ENCODE assay signal across 30 cellular contexts in the genomic region with DNA sequence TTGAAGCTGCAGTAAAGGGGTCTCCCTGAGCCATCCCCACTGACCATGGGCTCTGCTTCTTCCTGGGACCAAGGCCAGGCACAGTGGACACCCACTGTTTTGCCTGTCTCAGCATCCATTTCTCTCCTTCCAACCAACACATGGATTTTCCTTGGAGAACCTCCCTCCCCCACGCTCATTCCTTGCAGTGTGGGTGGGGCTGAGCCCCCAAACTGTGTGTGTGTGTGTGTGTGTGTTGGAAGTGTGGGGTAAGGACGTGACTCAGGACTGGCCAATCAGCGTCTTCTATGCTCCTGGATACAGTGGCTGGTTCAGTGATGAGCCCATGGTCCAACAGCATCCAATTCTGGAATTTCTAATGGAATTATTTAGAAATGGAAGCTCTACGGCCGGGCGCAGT. TPM values are rescaled to one million over a fixed set of nuclear protein-coding genes. Genes with fewer than 3 reads are reported as not detected.
A peak's percentile ranks its signal among the peaks of the same experiment; 100 is the strongest.
DNase-seq lines count a peak whose midpoint lies in the region; ATAC-seq, FAIRE-seq and TF ChIP-seq lines count a peak whose summit lies in the region.
"Had no signal": no experiment of that assay in that cellular context is flagged by ENCODE, and none has a peak within 500 bp of the region (broad histone marks: within the 10 kb centered on the region; RNA-seq: fewer than 3 reads in every experiment).

No MANE protein-coding gene starts in this region.

- H3K9me3 ChIP-seq in HEK293 (ENCODE audit: control insufficient read depth, insufficient read depth, low read depth, low read length), result no peaks in the 10 kb centered on the region; the same call in 1 of the 2 replicates
- no peaks in the 10 kb centered on the region for H3K9me3 ChIP-seq in neural progenitor cell (ENCODE audit: low read depth)
- H3K9me3 ChIP-seq in A673 (ENCODE audit: low read depth, low read length, poor library complexity, severe bottlenecking), result no peaks in the 10 kb centered on the region
- H3K9me3 ChIP-seq: BE2C had no signal

- H3K79me2 ChIP-seq in neural progenitor cell (ENCODE audit: low read depth), result no peaks in the 10 kb centered on the region

- FAIRE-seq in bronchial epithelial cell (lab: Jason Lieb, UNC), result peak; percentile 7
- FAIRE-seq: A204.1, GM12892, GM19239, H1 had no signal

- H3K4me3 Mint-ChIP-seq in neural progenitor cell (peak overlapping the region; percentile 64), progenitor cell of endocrine pancreas (ENCODE audit: low read depth) (no peak overlapping the region)
- no peak overlapping the region for H3K4me3 Mint-ChIP-seq in activated CD8-positive, alpha-beta memory T cell treated with anti-CD3 and anti-CD28 coated beads, Interleukin-2, amount 10 ng/mL, durations not matched to agents 7 days and 5 days
- H3K4me3 Mint-ChIP-seq: CD14-positive monocyte; CD4-positive, alpha-beta T cell; CD8-positive, alpha-beta memory T cell had no signal

- H3K4me2 ChIP-seq in neural progenitor cell, result no peak overlapping the region

- H3K4me3 ChIP-seq in HEK293 (ENCODE audit: low read depth, low read length), result no peak overlapping the region
- H3K4me3 ChIP-seq in bronchial epithelial cell (ENCODE audit: low read depth, low read length), result no peak overlapping the region
- H3K4me3 ChIP-seq in neural progenitor cell, result no peak overlapping the region
- H3K4me3 ChIP-seq in A673 (ENCODE audit: low read depth, low read length, poor library complexity, severe bottlenecking), result no peak overlapping the region
- H3K4me3 ChIP-seq: BLaER1 treated with 17β-estradiol and CSF1 and Interleukin-3, amounts not matched to agents 10 nM and 100 nM; GM23248 had no signal

- ATAC-seq in activated CD8-positive, alpha-beta memory T cell treated with anti-CD3 and anti-CD28 coated beads, Interleukin-2, amount 10 ng/mL, durations not matched to agents 7 days and 5 days, result no peak

- H2AFZ ChIP-seq in neural progenitor cell (replicated peaks), result no peak overlapping the region
- H2AFZ ChIP-seq: GM23248 had no signal

- POLR2A ChIA-PET in HEK293 (lab: Yijun Ruan, JAX), result interaction anchor here (1.4 kb wide), 1 partner anchor 15 kb away, joined by 4 read pairs; no protein-coding TSS in a partner anchor
- POLR2A ChIA-PET in A673 (lab: Charles Lee; ENCODE audit: low non-redundant PET), result no interaction called here

- intact Hi-C loops in A673 (cut with micrococcal nuclease; ENCODE audit: unreplicated experiment), result no loop called here

- H3K27ac Mint-ChIP-seq in neural progenitor cell, result no peak overlapping the region
- H3K27ac Mint-ChIP-seq in progenitor cell of endocrine pancreas, result peak overlapping the region; percentile 24
- H3K27ac Mint-ChIP-seq in activated CD8-positive, alpha-beta memory T cell treated with anti-CD3 and anti-CD28 coated beads, Interleukin-2, amount 10 ng/mL, durations not matched to agents 7 days and 5 days, result no peak overlapping the region
- H3K27ac Mint-ChIP-seq: CD14-positive monocyte; CD4-positive, alpha-beta T cell had no signal

- no TSS peak for BruUV-seq in A673 (replicated peaks; lab: Mats Ljungman, UMichigan)

- H3K4me1 ChIP-seq in HEK293 (ENCODE audit: control insufficient read depth, insufficient read depth, low read length) (peaks cover 2% of the 10 kb centered on the region; the same call in 1 of the 2 replicates), neural progenitor cell (peaks cover 25% of the 10 kb centered on the region), A673 (ENCODE audit: insufficient read depth, low read length, poor library complexity, severe bottlenecking) (no peaks in the 10 kb centered on the region)
- H3K4me1 ChIP-seq: BE2C had no signal

- H3K9me3 Mint-ChIP-seq in neural progenitor cell (peaks cover 2% of the 10 kb centered on the region), progenitor cell of endocrine pancreas (ENCODE audit: low read depth) (no peaks in the 10 kb centered on the region)
- H3K9me3 Mint-ChIP-seq in activated CD8-positive, alpha-beta memory T cell treated with anti-CD3 and anti-CD28 coated beads, Interleukin-2, amount 10 ng/mL, durations not matched to agents 7 days and 5 days (ENCODE audit: low read depth), result peaks cover 5% of the 10 kb centered on the region

- CTCF ChIA-PET in HEK293 (lab: Yijun Ruan, JAX) (interaction anchor here (1.1 to 2.4 kb wide), 5 partner anchors 19 to 494 kb away, joined by 3 to 11 read pairs (median 4); a partner anchor contains a TSS), A673 (lab: Charles Lee) (no interaction called here)
- CTCF ChIA-PET in activated CD8-positive, alpha-beta memory T cell treated with anti-CD3 and anti-CD28 coated beads, Interleukin-2, amount 10 ng/mL, durations not matched to agents 7 days and 5 days (lab: Charles Lee), result no interaction called here

- peaks cover 15% of the 10 kb centered on the region for H3F3A ChIP-seq in neural progenitor cell (ENCODE audit: low read depth)

- H3K27me3 Mint-ChIP-seq in neural progenitor cell (ENCODE audit: insufficient read depth, low read depth) (peaks cover 14% of the 10 kb centered on the region), progenitor cell of endocrine pancreas (no peaks in the 10 kb centered on the region)
- peaks cover 28% of the 10 kb centered on the region for H3K27me3 Mint-ChIP-seq in activated CD8-positive, alpha-beta memory T cell treated with anti-CD3 and anti-CD28 coated beads, Interleukin-2, amount 10 ng/mL, durations not matched to agents 7 days and 5 days

- H3K36me3 ChIP-seq in HEK293 (ENCODE audit: control insufficient read depth in 2 of 2, insufficient read depth in 1 of 2, low read length in 2 of 2) (no peaks in the 10 kb centered on the region), bronchial epithelial cell (ENCODE audit: control insufficient read depth, insufficient read depth, low read length) (no peaks in the 10 kb centered on the region), neural progenitor cell (no peaks in the 10 kb centered on the region), A673 (ENCODE audit: insufficient read depth, low read length, poor library complexity, severe bottlenecking) (no peaks in the 10 kb centered on the region)
- H3K36me3 ChIP-seq: BE2C; BLaER1 treated with 17β-estradiol and CSF1 and Interleukin-3, amounts not matched to agents 10 nM and 100 nM had no signal

- no peak overlapping the region for H3K9ac ChIP-seq in neural progenitor cell
- H3K9ac ChIP-seq: BLaER1 treated with 17β-estradiol and CSF1 and Interleukin-3, amounts not matched to agents 10 nM and 100 nM; GM23248 had no signal

- DNase-seq in bronchial epithelial cell (ENCODE audit: low read depth), result no peak
- no peak for DNase-seq in neural progenitor cell (ENCODE audit: low spot score)
- no peak for DNase-seq in progenitor cell of endocrine pancreas (ENCODE audit: low spot score, unreplicated experiment)
- DNase-seq in activated CD8-positive, alpha-beta memory T cell treated with anti-CD3 and anti-CD28 coated beads, Interleukin-2, amount 10 ng/mL, durations not matched to agents 7 days and 5 days, result no peak
- no peak for DNase-seq in GM10266 (ENCODE audit: extremely low spot score)
- no peak for DNase-seq in SW 1271 (lab: John Stamatoyannopoulos, UW)
- DNase-seq in A673 (ENCODE audit: low spot score), result no peak
- DNase-seq: ACHN; AML-193; BE2C; Calu3; CD4-positive, alpha-beta T cell; CD8-positive, alpha-beta memory T cell; COR-L47; DMS53; DMS79 treated with DMSO at 0.1 percent for 48 hours; GF-D8; GM23248; H7; HCEC 1CT had no signal

- no peak overlapping the region for H3K27ac ChIP-seq in HEK293 (ENCODE audit: extremely low read depth, low read depth, low read length)
- no peak overlapping the region for H3K27ac ChIP-seq in neural progenitor cell
- H3K27ac ChIP-seq in A673 (ENCODE audit: low read depth, low read length, poor library complexity, severe bottlenecking), result no peak overlapping the region
- H3K27ac ChIP-seq: 22Rv1, GM23248 had no signal

- H3K4me1 Mint-ChIP-seq in neural progenitor cell (peaks cover 27% of the 10 kb centered on the region), progenitor cell of endocrine pancreas (ENCODE audit: low read depth) (peaks cover 28% of the 10 kb centered on the region)
- H3K4me1 Mint-ChIP-seq in activated CD8-positive, alpha-beta memory T cell treated with anti-CD3 and anti-CD28 coated beads, Interleukin-2, amount 10 ng/mL, durations not matched to agents 7 days and 5 days, result peaks cover 35% of the 10 kb centered on the region

- H4K20me1 ChIP-seq in neural progenitor cell (ENCODE audit: low read depth), result no peaks in the 10 kb centered on the region
- H4K20me1 ChIP-seq: BLaER1 treated with 17β-estradiol and CSF1 and Interleukin-3, amounts not matched to agents 10 nM and 100 nM had no signal

- TF ChIP-seq CTCF in HEK293 (tag by site-specific recombination; IDR thresholded peaks at IDR 0.05) (no peak), bronchial epithelial cell (IDR thresholded peaks at IDR 0.05; ENCODE audit: insufficient read depth, low read length, severe bottlenecking) (no peak), neural progenitor cell (IDR thresholded peaks at IDR 0.05) (no peak), progenitor cell of endocrine pancreas (IDR thresholded peaks at IDR 0.05; ENCODE audit: unreplicated experiment) (no peak), GM10266 (IDR thresholded peaks at IDR 0.05; ENCODE audit: control insufficient read depth, insufficient read depth, low read depth, missing control alignments) (no peak), A673 (conservative IDR thresholded peaks at IDR 0.05; ENCODE audit: low read depth, low read length) (no peak)

- H3K36me3 Mint-ChIP-seq in neural progenitor cell (no peaks in the 10 kb centered on the region), progenitor cell of endocrine pancreas (ENCODE audit: insufficient read depth) (no peaks in the 10 kb centered on the region)
- H3K36me3 Mint-ChIP-seq in activated CD8-positive, alpha-beta memory T cell treated with anti-CD3 and anti-CD28 coated beads, Interleukin-2, amount 10 ng/mL, durations not matched to agents 7 days and 5 days, result peaks cover 3% of the 10 kb centered on the region
- H3K36me3 Mint-ChIP-seq: CD14-positive monocyte had no signal

- H3K27me3 ChIP-seq in bronchial epithelial cell (ENCODE audit: control insufficient read depth, insufficient read depth, low read length) (no peaks in the 10 kb centered on the region), neural progenitor cell (no peaks in the 10 kb centered on the region), A673 (replicated peaks; ENCODE audit: insufficient read depth, low read depth, low read length, poor library complexity) (no peaks in the 10 kb centered on the region)
- H3K27me3 ChIP-seq: BE2C; BLaER1 treated with 17β-estradiol and CSF1 and Interleukin-3, amounts not matched to agents 10 nM and 100 nM had no signal

RNA-seq across cellular contexts. Expression of a gene that starts 18.8 kb away (rescaled TPM):
- total RNA-seq in bronchial epithelial cell (10.8 and 17.4 TPM in 2 replicates), neural progenitor cell (ENCODE audit: low replicate concordance) (0.71 and 2.9 TPM in 2 replicates), progenitor cell of endocrine pancreas (12.3 and 12.5 TPM in 2 replicates), A673 (2021) (1.4 TPM in 2 replicates)
- under 1 TPM in 1 of 2 experiments, not detected in 1; 0.23 TPM for total RNA-seq in activated CD8-positive, alpha-beta memory T cell treated with anti-CD3 and anti-CD28 coated beads, Interleukin-2, amount 10 ng/mL, durations not matched to agents 7 days and 5 days

RNA-seq across cellular contexts. Expression of a gene that starts 57.9 kb away (rescaled TPM):
- under 0.01 TPM in 1 of 2 replicates, not detected in the other for total RNA-seq in bronchial epithelial cell
- total RNA-seq in neural progenitor cell (ENCODE audit: low replicate concordance), result 0.79 and 0.81 TPM in 2 replicates
- total RNA-seq in progenitor cell of endocrine pancreas, result 0.48 and 0.98 TPM in 2 replicates
- not detected for total RNA-seq in activated CD8-positive, alpha-beta memory T cell treated with anti-CD3 and anti-CD28 coated beads, Interleukin-2, amount 10 ng/mL, durations not matched to agents 7 days and 5 days
- total RNA-seq in A673 (2021), result 0.17 and 0.28 TPM in 2 replicates
- total RNA-seq: Calu3; CD4-positive, alpha-beta T cell; CD8-positive, alpha-beta memory T cell; Daoy; G401; GM23248 had no signal
